8 cellular contexts compared by ENCODE assay signal in genomic region chr10:95247200-95247880, GRCh38. TPM values are rescaled to one million over a fixed set of nuclear protein-coding genes. Genes with fewer than 3 reads are reported as not detected.
DNase-seq lines count a peak whose midpoint lies in the region; ATAC-seq and TF ChIP-seq lines count a peak whose summit lies in the region.

No MANE protein-coding gene starts in this region.

- CTCF ChIA-PET in PC-3 (lab: Charles Lee) = interaction anchor here (0.6 to 1.1 kb wide), 3 partner anchors 45 to 116 kb away, joined by 3 to 7 read pairs (median 4); no protein-coding TSS in a partner anchor

- no TSS peak for BruUV-seq in PC-3 (replicated peaks; lab: Mats Ljungman, UMichigan)

- H3K9me2 ChIP-seq in PC-3 (replicated peaks; ENCODE audit: low read length) = no peaks in the 10 kb centered on the region

- POLR2A ChIA-PET in PC-3 (lab: Charles Lee; ENCODE audit: unreplicated experiment) = no interaction called here

- no peaks in the 10 kb centered on the region for H3F3A ChIP-seq in PC-3 (ENCODE audit: low read length, unreplicated experiment)

- H3K27me3 ChIP-seq in PC-3 (ENCODE audit: low read length) = no peaks in the 10 kb centered on the region
- H3K27me3 ChIP-seq in esophagus squamous epithelium = no peaks in the 10 kb centered on the region
- H3K27me3 ChIP-seq in osteoblast (ENCODE audit: insufficient read depth, low read length) = no peaks in the 10 kb centered on the region

- peak; percentile 62 for DNase-seq in AG09309 (ENCODE audit: low read depth)
- peak; percentile 41 for DNase-seq in PC-3
- no peak for DNase-seq in esophagus squamous epithelium (lab: John Stamatoyannopoulos, UW)
- DNase-seq in osteoblast (ENCODE audit: insufficient read length, low spot score, missing footprints) = no peak
- no peak for DNase-seq in DMS114 treated with DMSO at 0.1 percent for 48 hours (lab: John Stamatoyannopoulos, UW; ENCODE audit: unreplicated experiment)

- H3K9me3 ChIP-seq in PC-3 (ENCODE audit: low read length) (no peaks in the 10 kb centered on the region), esophagus squamous epithelium (no peaks in the 10 kb centered on the region), osteoblast (ENCODE audit: low read depth, low read length) (no peaks in the 10 kb centered on the region)

- H3K4me3 ChIP-seq in AG09309 (ENCODE audit: control insufficient read depth, low read depth, low read length) = no peak overlapping the region
- no peak overlapping the region for H3K4me3 ChIP-seq in PC-3 (ENCODE audit: low read length)
- H3K4me3 ChIP-seq in esophagus squamous epithelium = no peak overlapping the region
- no peak overlapping the region for H3K4me3 ChIP-seq in osteoblast (ENCODE audit: insufficient read depth, low read length)

- WGBS in esophagus squamous epithelium, 2 donors = 26 to 27% methylated on average over 6 of the region's 6 CpGs

- H2AFZ ChIP-seq in PC-3 (ENCODE audit: low read length) = no peak overlapping the region
- H2AFZ ChIP-seq in osteoblast (ENCODE audit: low read length) = peak overlapping the region; percentile 75

- H3K9ac ChIP-seq in PC-3 (ENCODE audit: low read length) = no peak overlapping the region

- H3K36me3 ChIP-seq in PC-3 (ENCODE audit: low read depth, low read length) (peaks cover 26% of the 10 kb centered on the region; the same call in 1 of the 2 replicates), esophagus squamous epithelium (peaks cover 0 to 83% (median 7%) of the 10 kb centered on the region in 3 donors), osteoblast (ENCODE audit: insufficient read depth, low read length) (peaks cover 14% of the 10 kb centered on the region)

- intact Hi-C loops in PC-3 (cut with micrococcal nuclease) (loop anchor here (5.0 to 10.0 kb wide), 2 partner anchors 40 to 63 kb away; no protein-coding TSS in a partner anchor), esophagus squamous epithelium (cut with DNase I) (loop anchor here (2.0 kb wide), 1 partner anchor 115 kb away; no protein-coding TSS in a partner anchor)

- H3K27ac ChIP-seq in PC-3 (ENCODE audit: low read length) = no peak overlapping the region
- peak overlapping the region; percentile 58 to 84 (median 76) for H3K27ac ChIP-seq in esophagus squamous epithelium
- peak overlapping the region; percentile 83 for H3K27ac ChIP-seq in osteoblast (ENCODE audit: low read depth, low read length)

- H3K4me2 ChIP-seq in PC-3 (ENCODE audit: low read length) = no peak overlapping the region
- H3K4me2 ChIP-seq in osteoblast (ENCODE audit: insufficient read depth, low read length) = peak overlapping the region; percentile 25

- H4K20me1 ChIP-seq in PC-3 (ENCODE audit: low read length) = no peaks in the 10 kb centered on the region
- no peaks in the 10 kb centered on the region for H4K20me1 ChIP-seq in osteoblast (ENCODE audit: insufficient read depth, low read length)

- no peak for TF ChIP-seq CTCF in AG09309 (IDR thresholded peaks at IDR 0.05; ENCODE audit: control insufficient read depth, insufficient read depth, low read depth, low read length, missing control alignments)
- TF ChIP-seq CTCF in PC-3 (conservative IDR thresholded peaks at IDR 0.05; ENCODE audit: low read depth, low read length) = no peak
- TF ChIP-seq CTCF in esophagus squamous epithelium (IDR thresholded peaks at IDR 0.05) = no peak
- no peak for TF ChIP-seq CTCF in osteoblast (IDR thresholded peaks at IDR 0.05; ENCODE audit: extremely low read depth, low read depth, low read length)

- peak; percentile 25 for ATAC-seq in PC-3
- ATAC-seq in GM19455 (IDR thresholded peaks at IDR 0.05; ENCODE audit: unreplicated experiment) = no peak
- ATAC-seq in GM19463 (IDR thresholded peaks at IDR 0.05; ENCODE audit: unreplicated experiment) = no peak
- no peak for ATAC-seq in HG02759 (IDR thresholded peaks at IDR 0.05; ENCODE audit: unreplicated experiment)

- no peak for TF ChIP-seq POLR2A in esophagus squamous epithelium (IDR thresholded peaks at IDR 0.05)

- H3K4me1 ChIP-seq in PC-3 (ENCODE audit: insufficient read depth, low read length) (peaks cover 25% of the 10 kb centered on the region), esophagus squamous epithelium (peaks cover 15 to 49% (median 28%) of the 10 kb centered on the region in 3 donors), osteoblast (ENCODE audit: insufficient read depth, low read length) (peaks cover 22% of the 10 kb centered on the region)

- H3K79me2 ChIP-seq in PC-3 (ENCODE audit: low read length) (peaks cover 14% of the 10 kb centered on the region), osteoblast (ENCODE audit: insufficient read depth, low read length) (peaks cover 7% of the 10 kb centered on the region)

RNA-seq across cellular contexts. Expression of gene PDLIM1, which starts 43.5 kb away (rescaled TPM):
- total RNA-seq in PC-3 (2014; rRNA removed) = 28.2 and 48.7 TPM in 2 replicates
- total RNA-seq in esophagus squamous epithelium = 100 to 1,000 TPM in 1 of 4 donors, 10 to 100 TPM in 3; 59.5 to 142 (median 79.2) TPM
- total RNA-seq in osteoblast = 25.0 and 26.1 TPM in 2 replicates

RNA-seq across cellular contexts. Expression of gene ACSM6, which starts 53.3 kb away (rescaled TPM):
- total RNA-seq in PC-3 (2014; rRNA removed) = not detected in 2 replicates
- total RNA-seq in esophagus squamous epithelium = not detected
- not detected in 2 replicates for total RNA-seq in osteoblast

Comparison
In these comparisons a context has a peak if more than half of its experiments do, and no peak if none do; other contexts are left out.
1. DNase-seq: peak in AG09309 (single experiment) and PC-3 (single experiment); none in esophagus squamous epithelium (single experiment), osteoblast (single experiment) and DMS114 treated with DMSO at 0.1 percent for 48 hours (single experiment).